Comparison of ENCODE assay signal across 31 cellular contexts in the genomic region with DNA sequence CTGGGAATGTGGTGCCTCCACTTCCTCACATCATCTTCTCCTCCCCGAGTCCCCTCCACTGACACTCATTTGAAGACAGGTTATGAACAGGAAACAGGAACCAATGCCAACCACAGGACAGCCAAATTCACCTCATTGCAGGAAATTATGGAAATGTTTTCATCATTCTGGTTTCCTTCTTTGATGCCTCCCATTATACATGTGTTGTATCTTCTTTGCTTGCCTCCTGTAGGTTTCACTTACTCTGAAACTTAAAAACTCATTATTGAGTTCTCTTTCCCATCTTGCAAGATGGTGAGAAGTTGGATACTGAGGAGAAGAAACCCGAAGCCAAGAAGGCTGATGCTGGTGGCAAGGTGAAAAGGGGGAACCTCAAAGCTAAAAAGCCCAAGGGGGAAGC.
DNase-seq lines count a peak whose midpoint lies in the region; ATAC-seq and TF ChIP-seq lines count a peak whose summit lies in the region.
"Had no signal": no experiment of that assay in that cellular context is flagged by ENCODE, and none has a peak within 500 bp of the region (broad histone marks: within the 10 kb centered on the region; RNA-seq: fewer than 3 reads in every experiment).

No MANE protein-coding gene starts in this region.

- H3K4me1 ChIP-seq in HCT116 (ENCODE audit: control insufficient read depth in 1 of 2, insufficient read depth in 2 of 2, low read length in 2 of 2) (no peaks in the 10 kb centered on the region), OCI-LY7 (ENCODE audit: insufficient read depth, low read length, poor library complexity, severe bottlenecking) (no peaks in the 10 kb centered on the region)
- H3K4me1 ChIP-seq: adrenal gland, colonic mucosa, heart left ventricle, parathyroid adenoma had no signal

- H3K9me3 ChIP-seq in HCT116 (ENCODE audit: control insufficient read depth in 1 of 2, insufficient read depth in 1 of 2, low read depth in 1 of 2, low read length in 2 of 2) (peaks cover 7 to 8% of the 10 kb centered on the region in 2 experiments; a peak in 2 of 4 replicates), OCI-LY7 (ENCODE audit: low read length) (no peaks in the 10 kb centered on the region)
- H3K9me3 ChIP-seq: colonic mucosa had no signal

- peaks cover 20% of the 10 kb centered on the region for H3K4me1 Mint-ChIP-seq in nephron progenitor cell
- H3K4me1 Mint-ChIP-seq: activated CD4-positive, alpha-beta T cell treated with anti-CD3 and anti-CD28 coated beads, Interleukin-2, amount 10 ng/mL, durations not matched to agents 7 days and 5 days; activated CD8-positive, alpha-beta memory T cell treated with anti-CD3 and anti-CD28 coated beads, Interleukin-2, amount 10 ng/mL, durations not matched to agents 7 days and 5 days had no signal

- peaks cover 97% of the 10 kb centered on the region for H3K36me3 Mint-ChIP-seq in nephron progenitor cell (ENCODE audit: low read depth)

- H3K9me2 ChIP-seq in HCT116 (ENCODE audit: insufficient read depth), result no peaks in the 10 kb centered on the region
- H3K9me2 ChIP-seq in OCI-LY7 (ENCODE audit: insufficient read depth, low read length), result no peaks in the 10 kb centered on the region

- H3K36me3 ChIP-seq in HCT116 (ENCODE audit: control insufficient read depth in 1 of 2, insufficient read depth in 2 of 2, low read length in 2 of 2) (no peaks in the 10 kb centered on the region), OCI-LY7 (ENCODE audit: insufficient read depth, low read length) (no peaks in the 10 kb centered on the region)
- H3K36me3 ChIP-seq: adrenal gland, colonic mucosa, heart left ventricle had no signal

- no peak for ATAC-seq in HCT116
- no peak for ATAC-seq in esophagus mucosa
- ATAC-seq: activated CD8-positive, alpha-beta memory T cell treated with anti-CD3 and anti-CD28 coated beads, Interleukin-2, amount 10 ng/mL, durations not matched to agents 7 days and 5 days; activated T-cell treated with anti-CD3 and anti-CD28 coated beads, Interleukin-2, amount 50 U/mL, for 72 hours; heart left ventricle; Panc1; right cardiac atrium had no signal

- BruUV-seq in HCT116 (replicated peaks; lab: Mats Ljungman, UMichigan), result no TSS peak
- BruUV-seq in OCI-LY7 (replicated peaks; lab: Mats Ljungman, UMichigan), result no TSS peak

- TF ChIP-seq RAD21 in HCT116 (IDR thresholded peaks at IDR 0.05; ENCODE audit: low read depth), result no peak

- H3K27me3 ChIP-seq in HCT116 (ENCODE audit: insufficient read depth, low read length), result 0 out of 2 replicates have a peak, but pooled peaks cover 5% of the 10 kb centered on the region
- H3K27me3 ChIP-seq: adrenal gland, BLaER1, colonic mucosa had no signal

- H4K20me1 ChIP-seq in HCT116 (ENCODE audit: insufficient read depth) (no peaks in the 10 kb centered on the region), OCI-LY7 (ENCODE audit: insufficient read depth, low read length) (no peaks in the 10 kb centered on the region)
- H4K20me1 ChIP-seq: BLaER1 had no signal

- POLR2A ChIA-PET in HCT116 (lab: Charles Lee) (no interaction called here), OCI-LY7 (lab: Charles Lee) (interaction anchor here (0.8 kb wide), 1 partner anchor 23 kb away, joined by 3 read pairs; no protein-coding TSS in a partner anchor)

- peaks cover 7% of the 10 kb centered on the region for H3K27me3 Mint-ChIP-seq in nephron progenitor cell (ENCODE audit: low read depth, poor library complexity)
- H3K27me3 Mint-ChIP-seq: type B pancreatic cell had no signal

- RAD21 ChIA-PET in HCT116 (lab: Charles Lee; ENCODE audit: low non-redundant PET in 1 of 2, low total read pairs in 2 of 2, uncharacterized antibody in 2 of 2, unreplicated experiment in 2 of 2), result no interaction called here

- peaks cover 70% of the 10 kb centered on the region for H3K9me3 Mint-ChIP-seq in nephron progenitor cell
- H3K9me3 Mint-ChIP-seq: type B pancreatic cell had no signal

- H3K79me2 ChIP-seq in HCT116 (ENCODE audit: insufficient read depth, low read length) (no peaks in the 10 kb centered on the region), OCI-LY7 (ENCODE audit: insufficient read depth, low read depth, low read length) (no peaks in the 10 kb centered on the region)
- H3K79me2 ChIP-seq: parathyroid adenoma had no signal

- no peak overlapping the region for H3K27ac ChIP-seq in HCT116 (ENCODE audit: low read depth, low read length)
- no peak overlapping the region for H3K27ac ChIP-seq in OCI-LY7 (ENCODE audit: low read depth, low read length, poor library complexity, severe bottlenecking)
- H3K27ac ChIP-seq: adrenal gland, BLaER1, colonic mucosa, heart left ventricle, parathyroid adenoma, VCaP had no signal

- no peak for TF ChIP-seq CTCF in HCT116 (IDR thresholded peaks at IDR 0.05 in 2 of 3, conservative IDR thresholded peaks at IDR 0.05 in 1 of 3; ENCODE audit: borderline replicate concordance in 1 of 3, insufficient read depth in 1 of 3, low read depth in 2 of 3, low read length in 2 of 3)
- no peak for TF ChIP-seq CTCF in OCI-LY7 (conservative IDR thresholded peaks at IDR 0.05; ENCODE audit: low read length)
- no peak for TF ChIP-seq CTCF in epithelial cell of esophagus (IDR thresholded peaks at IDR 0.05; ENCODE audit: insufficient read depth, low read depth, low read length, missing control alignments)
- no peak for TF ChIP-seq CTCF in nephron progenitor cell (IDR thresholded peaks at IDR 0.05)

- no peak overlapping the region for H3K9ac ChIP-seq in HCT116 (ENCODE audit: low read length)
- H3K9ac ChIP-seq: BLaER1, parathyroid adenoma had no signal

- TF ChIP-seq POLR2A in HCT116 (IDR thresholded peaks at IDR 0.05; ENCODE audit: borderline replicate concordance, extremely low read depth, insufficient read depth, insufficient read length), result no peak

- no peak overlapping the region for H3K27ac Mint-ChIP-seq in nephron progenitor cell
- H3K27ac Mint-ChIP-seq: activated CD4-positive, alpha-beta T cell treated with anti-CD3 and anti-CD28 coated beads, Interleukin-2, amount 10 ng/mL, durations not matched to agents 7 days and 5 days; activated CD8-positive, alpha-beta memory T cell treated with anti-CD3 and anti-CD28 coated beads, Interleukin-2, amount 10 ng/mL, durations not matched to agents 7 days and 5 days; activated T-cell treated with anti-CD3 and anti-CD28 coated beads, Interleukin-2, amount 50 U/mL, for 72 hours; T-helper 2 cell treated with Interferon-gamma antibody and Interleukin-4, amounts not matched to agents 5 μg/mL and 100 μg/mL, for 36 hours; type B pancreatic cell had no signal

- intact Hi-C loops in HCT116 (cut with micrococcal nuclease) (no loop called here), OCI-LY7 (cut with micrococcal nuclease; ENCODE audit: unreplicated experiment) (no loop called here)

- DNase-seq in HCT116 (ENCODE audit: low read depth, low spot score) (peak; percentile 7), OCI-LY7 (ENCODE audit: low spot score) (peak; percentile 8), epithelial cell of esophagus (ENCODE audit: low read depth) (peak; percentile 20), lung microvascular endothelial cell (ENCODE audit: low read depth in 2 of 2) (peak; percentile 15 to 31), nephron progenitor cell (no peak), NCI-H1694 treated with DMSO at 0.1 percent for 48 hours (lab: John Stamatoyannopoulos, UW) (no peak), NCI-H1694 (lab: John Stamatoyannopoulos, UW) (no peak)
- DNase-seq: ACHN; activated CD4-positive, alpha-beta T cell treated with anti-CD3 and anti-CD28 coated beads, Interleukin-2, amount 10 ng/mL, durations not matched to agents 7 days and 5 days; activated CD8-positive, alpha-beta memory T cell treated with anti-CD3 and anti-CD28 coated beads, Interleukin-2, amount 10 ng/mL, durations not matched to agents 7 days and 5 days; activated naive CD4-positive, alpha-beta T cell treated with Interleukin-2 at 50 U/mL for 16 hours; activated T-cell treated with anti-CD3 and anti-CD28 coated beads, Interleukin-2, amount 50 U/mL, for 72 hours; adrenal gland; colonic mucosa; HCEC 1CT; heart left ventricle; Karpas-422; MV-4-11; NCI-H187; NCI-H526 treated with DMSO at 0.1 percent for 48 hours; right cardiac atrium; SHP77; stimulated activated CD4-positive, alpha-beta T cell treated with anti-CD3 and anti-CD28 coated beads, Interleukin-4, amount 100 ng/mL, for 1 hour had no signal

- CTCF ChIA-PET in HCT116 (lab: Charles Lee) (no interaction called here), OCI-LY7 (lab: Charles Lee; ENCODE audit: unreplicated experiment) (interaction anchor here (0.5 kb wide), 1 partner anchor 355 kb away, joined by 5 read pairs; no protein-coding TSS in a partner anchor)

- H3K4me3 ChIP-seq in HCT116 (replicated peaks in 1 of 2; ENCODE audit: low read depth in 1 of 2, low read length in 2 of 2), result no peak overlapping the region
- no peak overlapping the region for H3K4me3 ChIP-seq in OCI-LY7 (ENCODE audit: low read depth, low read length, poor library complexity, severe bottlenecking)
- H3K4me3 ChIP-seq in epithelial cell of esophagus (ENCODE audit: low read length), result no peak overlapping the region
- H3K4me3 ChIP-seq: adrenal gland, BLaER1, colonic mucosa, heart left ventricle, lung had no signal

- H3K4me3 Mint-ChIP-seq in nephron progenitor cell, result no peak overlapping the region
- H3K4me3 Mint-ChIP-seq: activated CD4-positive, alpha-beta T cell treated with anti-CD3 and anti-CD28 coated beads, Interleukin-2, amount 10 ng/mL, durations not matched to agents 7 days and 5 days; activated CD8-positive, alpha-beta memory T cell treated with anti-CD3 and anti-CD28 coated beads, Interleukin-2, amount 10 ng/mL, durations not matched to agents 7 days and 5 days; activated T-cell treated with anti-CD3 and anti-CD28 coated beads, Interleukin-2, amount 50 U/mL, for 72 hours; T-helper 2 cell treated with Interferon-gamma antibody and Interleukin-4, amounts not matched to agents 5 μg/mL and 100 μg/mL, for 36 hours; type B pancreatic cell had no signal

- H3K4me2 ChIP-seq in HCT116 (ENCODE audit: low read length) (no peak overlapping the region), OCI-LY7 (ENCODE audit: low read length) (no peak overlapping the region)
- H3K4me2 ChIP-seq: BLaER1 had no signal

- H2AFZ ChIP-seq in HCT116 (ENCODE audit: low read depth, low read length, poor library complexity, severe bottlenecking), result no peak overlapping the region
- no peak overlapping the region for H2AFZ ChIP-seq in OCI-LY7 (ENCODE audit: low read length)
- H2AFZ ChIP-seq: parathyroid adenoma had no signal

Comparison
In these comparisons a context has a peak if more than half of its experiments do, and no peak if none do; other contexts are left out.
1. DNase-seq: peak in HCT116 (single experiment), OCI-LY7 (single experiment), epithelial cell of esophagus (single experiment) and lung microvascular endothelial cell (2 of 2); none in nephron progenitor cell (single experiment), NCI-H1694 treated with DMSO at 0.1 percent for 48 hours (single experiment) and NCI-H1694 (single experiment).